ENCODE assay signal across 8 cellular contexts in the genomic region with DNA sequence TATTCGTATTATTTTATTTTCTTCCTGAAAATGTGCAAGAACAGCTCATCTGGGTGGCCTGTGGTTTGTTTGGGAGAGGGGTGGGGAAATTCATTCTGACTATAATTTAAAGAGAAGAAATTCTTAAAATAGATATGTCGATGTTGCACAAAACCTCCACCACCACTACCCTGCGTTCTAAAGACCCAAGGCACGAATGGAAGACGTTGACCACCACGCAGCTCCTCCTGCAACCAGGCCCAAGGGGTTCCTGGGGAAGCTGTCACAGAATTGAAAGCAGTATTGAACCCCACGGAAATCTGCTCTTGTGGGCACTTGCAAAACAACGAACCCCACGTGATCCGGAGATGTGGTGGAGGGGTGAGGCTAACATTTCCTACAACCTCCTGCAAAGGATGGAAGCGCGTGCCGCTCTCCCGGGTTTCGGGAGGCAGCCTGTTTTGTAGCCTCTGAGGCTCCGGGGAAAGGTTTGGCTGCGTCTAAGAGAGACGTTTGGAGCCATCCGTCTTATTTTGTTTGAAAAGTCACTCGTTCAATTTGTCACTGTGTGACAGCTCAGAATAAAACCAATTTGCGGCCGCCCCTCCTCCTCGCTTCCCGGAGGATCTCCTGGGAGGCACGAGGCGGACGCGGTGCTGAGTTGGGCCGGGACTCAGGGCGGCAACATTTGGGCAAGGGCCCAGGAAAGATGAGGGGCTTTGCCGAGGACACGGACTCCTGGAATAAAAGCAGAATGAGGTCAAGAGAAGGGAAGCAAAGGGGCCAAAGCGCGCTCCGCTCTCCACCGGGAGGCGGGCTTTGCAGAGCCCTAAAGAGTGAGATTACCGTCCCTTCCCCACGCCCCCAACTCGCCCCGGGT. TPM values are rescaled to one million over a fixed set of nuclear protein-coding genes. Genes with fewer than 3 reads are reported as not detected.
DNase-seq lines count a peak whose midpoint lies in the region; ATAC-seq, FAIRE-seq and TF ChIP-seq lines count a peak whose summit lies in the region.

No MANE protein-coding gene starts in this region.

- H4K20me1 ChIP-seq in mammary epithelial cell (ENCODE audit: insufficient read depth, low read length) = no peaks in the 10 kb centered on the region

- peak overlapping the region; percentile 72 for H3K4me3 Mint-ChIP-seq in activated T-cell treated with anti-CD3 and anti-CD28 coated beads, Interleukin-2, amount 50 U/mL, for 4 hours
- H3K4me3 Mint-ChIP-seq in mesothelial cell of epicardium = peak overlapping the region; percentile 64

- H3K27ac Mint-ChIP-seq in mesothelial cell of epicardium = no peak overlapping the region

- WGBS in mammary epithelial cell (ENCODE audit: low coverage, missing lambda C conversion rate) = 23% methylated on average over 26 of the region's 41 CpGs

- H3K9ac ChIP-seq in mammary epithelial cell (ENCODE audit: insufficient read depth, low read length) = no peak overlapping the region

- peaks cover 1% of the 10 kb centered on the region for H3K36me3 Mint-ChIP-seq in activated T-cell treated with anti-CD3 and anti-CD28 coated beads, Interleukin-2, amount 50 U/mL, for 4 hours (ENCODE audit: insufficient read depth)
- H3K36me3 Mint-ChIP-seq in mesothelial cell of epicardium = no peaks in the 10 kb centered on the region

- dilution Hi-C loops in mammary epithelial cell (cut with HindIII; ENCODE audit: low sequenced_read_pairs) = no loop called here

- peaks cover 7% of the 10 kb centered on the region for H3K9me3 ChIP-seq in mammary epithelial cell (replicated peaks; ENCODE audit: insufficient read depth, low read length)

- H3K27me3 Mint-ChIP-seq in activated T-cell treated with anti-CD3 and anti-CD28 coated beads, Interleukin-2, amount 50 U/mL, for 4 hours (ENCODE audit: low read depth) = peaks cover 77% of the 10 kb centered on the region
- H3K27me3 Mint-ChIP-seq in mesothelial cell of epicardium (ENCODE audit: low read depth) = peaks cover 96% of the 10 kb centered on the region

- BruUV-seq in mammary epithelial cell (replicated peaks; lab: Mats Ljungman, UMichigan) = no TSS peak

- intact Hi-C loops in mammary epithelial cell (cut with micrococcal nuclease) = loop anchor here (1.0 to 10.0 kb wide), 3 partner anchors 112 to 1286 kb away; no protein-coding TSS in a partner anchor

- peak overlapping the region; percentile 99 for H3K4me2 ChIP-seq in mammary epithelial cell (ENCODE audit: insufficient read depth, low read depth, low read length)

- no peaks in the 10 kb centered on the region for H3K36me3 ChIP-seq in mammary epithelial cell (ENCODE audit: insufficient read depth, low read length)

- H3K79me2 ChIP-seq in mammary epithelial cell (ENCODE audit: insufficient read depth, low read length) = no peaks in the 10 kb centered on the region

- no peak for FAIRE-seq in GM19239 (lab: Jason Lieb, UNC)

- CTCF ChIA-PET in mammary epithelial cell (lab: Charles Lee; ENCODE audit: low non-redundant PET) = interaction anchor here (0.6 kb wide), 1 partner anchor 388 kb away, joined by 3 read pairs; no protein-coding TSS in a partner anchor

- H3K27me3 ChIP-seq in mammary epithelial cell (ENCODE audit: insufficient read depth, low read length) = peaks cover 40% of the 10 kb centered on the region

- no peaks in the 10 kb centered on the region for H3K9me3 Mint-ChIP-seq in activated T-cell treated with anti-CD3 and anti-CD28 coated beads, Interleukin-2, amount 50 U/mL, for 4 hours
- no peaks in the 10 kb centered on the region for H3K9me3 Mint-ChIP-seq in mesothelial cell of epicardium

- peaks cover 33% of the 10 kb centered on the region for H3K4me1 Mint-ChIP-seq in activated T-cell treated with anti-CD3 and anti-CD28 coated beads, Interleukin-2, amount 50 U/mL, for 4 hours (ENCODE audit: low read depth)
- peaks cover 17% of the 10 kb centered on the region for H3K4me1 Mint-ChIP-seq in mesothelial cell of epicardium

- H3K27ac ChIP-seq in mammary epithelial cell (ENCODE audit: insufficient read depth, low read depth, low read length) = no peak overlapping the region

- TF ChIP-seq CTCF in mammary epithelial cell (conservative IDR thresholded peaks at IDR 0.05 in 1 of 2, IDR thresholded peaks at IDR 0.05 in 1 of 2; ENCODE audit: extremely low read depth in 1 of 2, insufficient read depth in 1 of 2, low read depth in 1 of 2, low read length in 2 of 2) (no peak), mesothelial cell of epicardium (IDR thresholded peaks at IDR 0.05; ENCODE audit: unreplicated experiment) (no peak)

- ATAC-seq in activated T-cell treated with anti-CD3 and anti-CD28 coated beads, Interleukin-2, amount 50 U/mL, for 4 hours = no peak

- peaks cover 12% of the 10 kb centered on the region for H3K4me1 ChIP-seq in mammary epithelial cell (ENCODE audit: insufficient read depth, low read length)

- no peak for DNase-seq in activated T-cell treated with anti-CD3 and anti-CD28 coated beads, Interleukin-2, amount 50 U/mL, for 4 hours
- DNase-seq in activated T-cell treated with anti-CD3 and anti-CD28 coated beads, Interleukin-2, amount 50 U/mL, for 1 hour = no peak
- peak; percentile 32 to 38 for DNase-seq in Kasumi-1 (lab: John Stamatoyannopoulos, UW)
- DNase-seq in mammary epithelial cell = no peak
- DNase-seq in mesothelial cell of epicardium (ENCODE audit: low spot score in 2 of 2, unreplicated experiment in 2 of 2) = no peak
- no peak for DNase-seq in SHP77 treated with DMSO at 0.1 percent for 48 hours (lab: John Stamatoyannopoulos, UW)
- DNase-seq in GM19239 (ENCODE audit: insufficient read length, low spot score) = no peak
- DNase-seq in NCI-H2196 treated with DMSO at 0.1 percent for 48 hours (lab: John Stamatoyannopoulos, UW; ENCODE audit: unreplicated experiment) = no peak

- H3K4me3 ChIP-seq in mammary epithelial cell (replicated peaks in 1 of 3; ENCODE audit: insufficient read depth in 1 of 3, low read depth in 2 of 3, low read length in 3 of 3) = peak overlapping the region; percentile 35 to 72 (median 58)

- H2AFZ ChIP-seq in mammary epithelial cell (ENCODE audit: low read depth, low read length) = peak overlapping the region; percentile 93

- in situ Hi-C loops in mammary epithelial cell (cut with MboI; ENCODE audit: low sequenced_read_pairs in 2 of 2) = loop anchor here in 1 of 2 donors (10.0 to 25.0 kb wide), 2 partner anchors 326 to 559 kb away; no protein-coding TSS in a partner anchor

RNA-seq across cellular contexts. Expression of a gene that starts 0.8 kb away (rescaled TPM):
- total RNA-seq in activated T-cell treated with anti-CD3 and anti-CD28 coated beads, Interleukin-2, amount 50 U/mL, for 4 hours = 1 to 10 TPM in 1 of 3 donors, under 1 TPM in 2; 0.30 to 2.4 (median 0.47) TPM
- total RNA-seq in mammary epithelial cell (under 1 TPM; 0.33 to 0.61 TPM), mesothelial cell of epicardium (0.75 to 1.3 TPM (median 0.84 TPM) in 3 replicates)
- polyA plus RNA-seq in mammary epithelial cell = 0.12 TPM
- not detected for polyA minus RNA-seq in mammary epithelial cell

Comparison
In these comparisons a context has a peak if more than half of its experiments do, and no peak if none do; other contexts are left out.
1. DNase-seq: peak in Kasumi-1 (2 of 2); none in activated T-cell treated with anti-CD3 and anti-CD28 coated beads, Interleukin-2, amount 50 U/mL, for 4 hours (single experiment), activated T-cell treated with anti-CD3 and anti-CD28 coated beads, Interleukin-2, amount 50 U/mL, for 1 hour (single experiment), mammary epithelial cell (single experiment), mesothelial cell of epicardium (0 of 2), SHP77 treated with DMSO at 0.1 percent for 48 hours (single experiment), GM19239 (single experiment) and NCI-H2196 treated with DMSO at 0.1 percent for 48 hours (single experiment).